1 cellular context compared by ENCODE assay signal in genomic region chr7:95586951-95587301, GRCh38.
TF ChIP-seq lines count a peak whose summit lies in the region.

No MANE protein-coding gene starts in this region.

TF ChIP-seq in HepG2, 621 proteins besides CTCF, POLR2A, EP300 and RAD21 (continued from another document):
- TF ChIP-seq ZXDC (CRISPR knock-in tag; IDR thresholded peaks at IDR 0.05) = no peak
- no peak for TF ChIP-seq SP140L (CRISPR knock-in tag; IDR thresholded peaks at IDR 0.05; ENCODE audit: borderline replicate concordance)
- no peak for TF ChIP-seq ZNF652 (CRISPR knock-in tag; IDR thresholded peaks at IDR 0.05; ENCODE audit: borderline replicate concordance, low read depth)
- no peak for TF ChIP-seq SYNCRIP (IDR thresholded peaks at IDR 0.05; ENCODE audit: insufficient read depth, low read depth, low read length)
- no peak for TF ChIP-seq PAF1 (CRISPR knock-in tag; IDR thresholded peaks at IDR 0.05)
- no peak for TF ChIP-seq TGIF2 (CRISPR knock-in tag; IDR thresholded peaks at IDR 0.05)
- no peak for TF ChIP-seq ZNF121 (CRISPR knock-in tag; IDR thresholded peaks at IDR 0.05)
- TF ChIP-seq TFDP2 (CRISPR knock-in tag; IDR thresholded peaks at IDR 0.05) = no peak
- TF ChIP-seq NFIC (IDR thresholded peaks at IDR 0.05; ENCODE audit: low read length) = no peak
- TF ChIP-seq DPF2 (CRISPR knock-in tag; IDR thresholded peaks at IDR 0.05; ENCODE audit: borderline replicate concordance, low read depth) = no peak
- no peak for TF ChIP-seq ZNF709 (CRISPR knock-in tag; IDR thresholded peaks at IDR 0.05)
- TF ChIP-seq TOPORS (CRISPR knock-in tag; IDR thresholded peaks at IDR 0.05) = no peak
- TF ChIP-seq GLMP (CRISPR knock-in tag; IDR thresholded peaks at IDR 0.05; ENCODE audit: borderline replicate concordance) = no peak
- no peak for TF ChIP-seq ZNF543 (CRISPR knock-in tag; IDR thresholded peaks at IDR 0.05)
